2 cellular contexts compared by ENCODE assay signal in genomic region chr22:38963872-38964271, GRCh38.
TF ChIP-seq lines count a peak whose summit lies in the region.

No MANE protein-coding gene starts in this region.

TF ChIP-seq in GM12878, 131 proteins besides CTCF, POLR2A, EP300 and RAD21:
- TF ChIP-seq CHD1 (IDR thresholded peaks at IDR 0.05; ENCODE audit: low read depth, low read length): no peak
- no peak for TF ChIP-seq IKZF2 (IDR thresholded peaks at IDR 0.05)
- TF ChIP-seq ZNF217 (IDR thresholded peaks at IDR 0.05): no peak
- TF ChIP-seq SIX5 (IDR thresholded peaks at IDR 0.05; ENCODE audit: low read depth, low read length, severe bottlenecking): no peak
- TF ChIP-seq SMARCA5 (IDR thresholded peaks at IDR 0.05): no peak
- TF ChIP-seq ZZZ3 (IDR thresholded peaks at IDR 0.05; ENCODE audit: control insufficient read depth, insufficient read length, low read depth): no peak
- no peak for TF ChIP-seq RB1 (IDR thresholded peaks at IDR 0.05; ENCODE audit: borderline replicate concordance)
- no peak for TF ChIP-seq HDAC6 (IDR thresholded peaks at IDR 0.05; ENCODE audit: unreplicated experiment)
- TF ChIP-seq SUZ12 (IDR thresholded peaks at IDR 0.05; ENCODE audit: unreplicated experiment): no peak
- TF ChIP-seq, protein P1, sequence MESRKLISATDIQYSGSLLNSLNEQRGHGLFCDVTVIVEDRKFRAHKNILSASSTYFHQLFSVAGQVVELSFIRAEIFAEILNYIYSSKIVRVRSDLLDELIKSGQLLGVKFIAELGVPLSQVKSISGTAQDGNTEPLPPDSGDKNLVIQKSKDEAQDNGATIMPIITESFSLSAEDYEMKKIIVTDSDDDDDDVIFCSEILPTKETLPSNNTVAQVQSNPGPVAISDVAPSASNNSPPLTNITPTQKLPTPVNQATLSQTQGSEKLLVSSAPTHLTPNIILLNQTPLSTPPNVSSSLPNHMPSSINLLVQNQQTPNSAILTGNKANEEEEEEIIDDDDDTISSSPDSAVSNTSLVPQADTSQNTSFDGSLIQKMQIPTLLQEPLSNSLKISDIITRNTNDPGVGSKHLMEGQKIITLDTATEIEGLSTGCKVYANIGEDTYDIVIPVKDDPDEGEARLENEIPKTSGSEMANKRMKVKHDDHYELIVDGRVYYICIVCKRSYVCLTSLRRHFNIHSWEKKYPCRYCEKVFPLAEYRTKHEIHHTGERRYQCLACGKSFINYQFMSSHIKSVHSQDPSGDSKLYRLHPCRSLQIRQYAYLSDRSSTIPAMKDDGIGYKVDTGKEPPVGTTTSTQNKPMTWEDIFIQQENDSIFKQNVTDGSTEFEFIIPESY (IDR thresholded peaks at IDR 0.05): no peak
- TF ChIP-seq MEF2B (IDR thresholded peaks at IDR 0.05; ENCODE audit: partially characterized antibody, poor library complexity, severe bottlenecking): no peak
- no peak for TF ChIP-seq TAF1 (IDR thresholded peaks at IDR 0.05; ENCODE audit: borderline replicate concordance, low read depth, low read length)
- no peak for TF ChIP-seq NRF1 (conservative IDR thresholded peaks at IDR 0.05; ENCODE audit: low read depth, low read length)
- TF ChIP-seq MYB (IDR thresholded peaks at IDR 0.05; ENCODE audit: borderline replicate concordance, low read depth, low read length): no peak
- TF ChIP-seq, protein P2, sequence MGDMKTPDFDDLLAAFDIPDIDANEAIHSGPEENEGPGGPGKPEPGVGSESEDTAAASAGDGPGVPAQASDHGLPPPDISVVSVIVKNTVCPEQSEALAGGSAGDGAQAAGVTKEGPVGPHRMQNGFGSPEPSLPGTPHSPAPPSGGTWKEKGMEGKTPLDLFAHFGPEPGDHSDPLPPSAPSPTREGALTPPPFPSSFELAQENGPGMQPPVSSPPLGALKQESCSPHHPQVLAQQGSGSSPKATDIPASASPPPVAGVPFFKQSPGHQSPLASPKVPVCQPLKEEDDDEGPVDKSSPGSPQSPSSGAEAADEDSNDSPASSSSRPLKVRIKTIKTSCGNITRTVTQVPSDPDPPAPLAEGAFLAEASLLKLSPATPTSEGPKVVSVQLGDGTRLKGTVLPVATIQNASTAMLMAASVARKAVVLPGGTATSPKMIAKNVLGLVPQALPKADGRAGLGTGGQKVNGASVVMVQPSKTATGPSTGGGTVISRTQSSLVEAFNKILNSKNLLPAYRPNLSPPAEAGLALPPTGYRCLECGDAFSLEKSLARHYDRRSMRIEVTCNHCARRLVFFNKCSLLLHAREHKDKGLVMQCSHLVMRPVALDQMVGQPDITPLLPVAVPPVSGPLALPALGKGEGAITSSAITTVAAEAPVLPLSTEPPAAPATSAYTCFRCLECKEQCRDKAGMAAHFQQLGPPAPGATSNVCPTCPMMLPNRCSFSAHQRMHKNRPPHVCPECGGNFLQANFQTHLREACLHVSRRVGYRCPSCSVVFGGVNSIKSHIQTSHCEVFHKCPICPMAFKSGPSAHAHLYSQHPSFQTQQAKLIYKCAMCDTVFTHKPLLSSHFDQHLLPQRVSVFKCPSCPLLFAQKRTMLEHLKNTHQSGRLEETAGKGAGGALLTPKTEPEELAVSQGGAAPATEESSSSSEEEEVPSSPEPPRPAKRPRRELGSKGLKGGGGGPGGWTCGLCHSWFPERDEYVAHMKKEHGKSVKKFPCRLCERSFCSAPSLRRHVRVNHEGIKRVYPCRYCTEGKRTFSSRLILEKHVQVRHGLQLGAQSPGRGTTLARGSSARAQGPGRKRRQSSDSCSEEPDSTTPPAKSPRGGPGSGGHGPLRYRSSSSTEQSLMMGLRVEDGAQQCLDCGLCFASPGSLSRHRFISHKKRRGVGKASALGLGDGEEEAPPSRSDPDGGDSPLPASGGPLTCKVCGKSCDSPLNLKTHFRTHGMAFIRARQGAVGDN (IDR thresholded peaks at IDR 0.05): no peak
- no peak for TF ChIP-seq ATF3 (IDR thresholded peaks at IDR 0.05; ENCODE audit: borderline replicate concordance, extremely low read depth, low read depth, low read length)

TF ChIP-seq in HepG2, 621 proteins besides CTCF, POLR2A, EP300 and RAD21 (continues in another document):
- TF ChIP-seq SP5 (CRISPR knock-in tag; IDR thresholded peaks at IDR 0.05; ENCODE audit: borderline replicate concordance, low read depth) (peak; percentile 63; the same call in 1 of the 2 replicates), SALL1 (CRISPR knock-in tag; IDR thresholded peaks at IDR 0.05) (0 out of 2 replicates have a peak, but pooled peaks have one; percentile 12), FOXA1 (IDR thresholded peaks at IDR 0.05) (no peak), FOXA1 (CRISPR knock-in tag; IDR thresholded peaks at IDR 0.05) (no peak), ZNF350 (CRISPR knock-in tag; IDR thresholded peaks at IDR 0.05; ENCODE audit: borderline replicate concordance, low read depth) (peak; percentile 26; the same call in 1 of the 2 replicates), NFIC (IDR thresholded peaks at IDR 0.05; ENCODE audit: low read length) (no peak), ZBTB26 (CRISPR knock-in tag; IDR thresholded peaks at IDR 0.05; ENCODE audit: borderline replicate concordance) (no peak), MXD3 (CRISPR knock-in tag; IDR thresholded peaks at IDR 0.05) (no peak), BCLAF1 (IDR thresholded peaks at IDR 0.05) (no peak), CAMTA2 (CRISPR knock-in tag; IDR thresholded peaks at IDR 0.05; ENCODE audit: borderline replicate concordance) (no peak), HNF4A (CRISPR knock-in tag; IDR thresholded peaks at IDR 0.05) (peak; percentile 83), NR2F1 (CRISPR knock-in tag; IDR thresholded peaks at IDR 0.05) (no peak), SPEN (CRISPR knock-in tag; IDR thresholded peaks at IDR 0.05; ENCODE audit: low read depth) (peak; percentile 86; the same call in 1 of the 2 replicates), ZNF143 (CRISPR knock-in tag; IDR thresholded peaks at IDR 0.05) (no peak), RFX5 (IDR thresholded peaks at IDR 0.05; ENCODE audit: low read depth, low read length) (no peak), TBX2 (CRISPR knock-in tag; IDR thresholded peaks at IDR 0.05; ENCODE audit: borderline replicate concordance) (peak; percentile 26; the same call in 1 of the 2 replicates), TOPORS (CRISPR knock-in tag; IDR thresholded peaks at IDR 0.05) (no peak), ZNF724P (CRISPR knock-in tag; IDR thresholded peaks at IDR 0.05; ENCODE audit: borderline replicate concordance) (no peak), NBN (conservative IDR thresholded peaks at IDR 0.05) (0 out of 2 replicates have a peak, but pooled peaks have one; percentile 20)
- TF ChIP-seq, protein P3, sequence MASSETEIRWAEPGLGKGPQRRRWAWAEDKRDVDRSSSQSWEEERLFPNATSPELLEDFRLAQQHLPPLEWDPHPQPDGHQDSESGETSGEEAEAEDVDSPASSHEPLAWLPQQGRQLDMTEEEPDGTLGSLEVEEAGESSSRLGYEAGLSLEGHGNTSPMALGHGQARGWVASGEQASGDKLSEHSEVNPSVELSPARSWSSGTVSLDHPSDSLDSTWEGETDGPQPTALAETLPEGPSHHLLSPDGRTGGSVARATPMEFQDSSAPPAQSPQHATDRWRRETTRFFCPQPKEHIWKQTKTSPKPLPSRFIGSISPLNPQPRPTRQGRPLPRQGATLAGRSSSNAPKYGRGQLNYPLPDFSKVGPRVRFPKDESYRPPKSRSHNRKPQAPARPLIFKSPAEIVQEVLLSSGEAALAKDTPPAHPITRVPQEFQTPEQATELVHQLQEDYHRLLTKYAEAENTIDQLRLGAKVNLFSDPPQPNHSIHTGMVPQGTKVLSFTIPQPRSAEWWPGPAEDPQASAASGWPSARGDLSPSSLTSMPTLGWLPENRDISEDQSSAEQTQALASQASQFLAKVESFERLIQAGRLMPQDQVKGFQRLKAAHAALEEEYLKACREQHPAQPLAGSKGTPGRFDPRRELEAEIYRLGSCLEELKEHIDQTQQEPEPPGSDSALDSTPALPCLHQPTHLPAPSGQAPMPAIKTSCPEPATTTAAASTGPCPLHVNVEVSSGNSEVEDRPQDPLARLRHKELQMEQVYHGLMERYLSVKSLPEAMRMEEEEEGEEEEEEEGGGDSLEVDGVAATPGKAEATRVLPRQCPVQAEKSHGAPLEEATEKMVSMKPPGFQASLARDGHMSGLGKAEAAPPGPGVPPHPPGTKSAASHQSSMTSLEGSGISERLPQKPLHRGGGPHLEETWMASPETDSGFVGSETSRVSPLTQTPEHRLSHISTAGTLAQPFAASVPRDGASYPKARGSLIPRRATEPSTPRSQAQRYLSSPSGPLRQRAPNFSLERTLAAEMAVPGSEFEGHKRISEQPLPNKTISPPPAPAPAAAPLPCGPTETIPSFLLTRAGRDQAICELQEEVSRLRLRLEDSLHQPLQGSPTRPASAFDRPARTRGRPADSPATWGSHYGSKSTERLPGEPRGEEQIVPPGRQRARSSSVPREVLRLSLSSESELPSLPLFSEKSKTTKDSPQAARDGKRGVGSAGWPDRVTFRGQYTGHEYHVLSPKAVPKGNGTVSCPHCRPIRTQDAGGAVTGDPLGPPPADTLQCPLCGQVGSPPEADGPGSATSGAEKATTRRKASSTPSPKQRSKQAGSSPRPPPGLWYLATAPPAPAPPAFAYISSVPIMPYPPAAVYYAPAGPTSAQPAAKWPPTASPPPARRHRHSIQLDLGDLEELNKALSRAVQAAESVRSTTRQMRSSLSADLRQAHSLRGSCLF (CRISPR knock-in tag; IDR thresholded peaks at IDR 0.05; ENCODE audit: borderline replicate concordance): no peak
- TF ChIP-seq, protein P4, sequence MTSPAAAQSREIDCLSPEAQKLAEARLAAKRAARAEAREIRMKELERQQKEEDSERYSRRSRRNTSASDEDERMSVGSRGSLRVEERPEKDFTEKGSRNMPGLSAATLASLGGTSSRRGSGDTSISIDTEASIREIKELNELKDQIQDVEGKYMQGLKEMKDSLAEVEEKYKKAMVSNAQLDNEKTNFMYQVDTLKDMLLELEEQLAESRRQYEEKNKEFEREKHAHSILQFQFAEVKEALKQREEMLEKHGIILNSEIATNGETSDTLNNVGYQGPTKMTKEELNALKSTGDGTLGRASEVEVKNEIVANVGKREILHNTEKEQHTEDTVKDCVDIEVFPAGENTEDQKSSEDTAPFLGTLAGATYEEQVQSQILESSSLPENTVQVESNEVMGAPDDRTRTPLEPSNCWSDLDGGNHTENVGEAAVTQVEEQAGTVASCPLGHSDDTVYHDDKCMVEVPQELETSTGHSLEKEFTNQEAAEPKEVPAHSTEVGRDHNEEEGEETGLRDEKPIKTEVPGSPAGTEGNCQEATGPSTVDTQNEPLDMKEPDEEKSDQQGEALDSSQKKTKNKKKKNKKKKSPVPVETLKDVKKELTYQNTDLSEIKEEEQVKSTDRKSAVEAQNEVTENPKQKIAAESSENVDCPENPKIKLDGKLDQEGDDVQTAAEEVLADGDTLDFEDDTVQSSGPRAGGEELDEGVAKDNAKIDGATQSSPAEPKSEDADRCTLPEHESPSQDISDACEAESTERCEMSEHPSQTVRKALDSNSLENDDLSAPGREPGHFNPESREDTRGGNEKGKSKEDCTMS (CRISPR knock-in tag; conservative IDR thresholded peaks at IDR 0.05): no peak
